In genomic region chr1:39258146-39258924, GRCh38 we compare ENCODE assay signal across 8 cellular contexts. TPM values are rescaled to one million over a fixed set of nuclear protein-coding genes. Genes with fewer than 3 reads are reported as not detected.
DNase-seq lines count a peak whose midpoint lies in the region; ATAC-seq and TF ChIP-seq lines count a peak whose summit lies in the region.

No MANE protein-coding gene starts in this region.

- no peak overlapping the region for H4K5ac ChIP-seq in H9 (ENCODE audit: insufficient read length, low read depth, low read length)

- H3K79me2 ChIP-seq in H9 (ENCODE audit: insufficient read depth, low read length), result no peaks in the 10 kb centered on the region

- no peak overlapping the region for H3K9ac ChIP-seq in H9 (ENCODE audit: extremely low read depth, insufficient read length, low read length)

- H2AK5ac ChIP-seq in H9 (ENCODE audit: insufficient read length, low read length), result no peak overlapping the region

- H2BK15ac ChIP-seq in H9 (ENCODE audit: low read depth, low read length), result no peak overlapping the region

- ATAC-seq in activated CD8-positive, alpha-beta T cell treated with anti-CD3 and anti-CD28 coated beads for 36 hours, result peak; percentile 74
- ATAC-seq in lung (ENCODE audit: insufficient read depth, low FRiP score), result peak; percentile 27
- ATAC-seq in GM18520 (IDR thresholded peaks at IDR 0.05; ENCODE audit: unreplicated experiment), result no peak

- H4K91ac ChIP-seq in H9 (ENCODE audit: insufficient read length, low read depth, low read length), result no peak overlapping the region

- no CpG with 5 or more reads among the region's 7 CpGs for WGBS in H9 (ENCODE audit: extremely low coverage, insufficient read length, low lambda C conversion rate)
- WGBS in lung, 2 donors, result 41 to 53% methylated on average over 7 of the region's 7 CpGs

- no peak overlapping the region for H2BK12ac ChIP-seq in H9 (ENCODE audit: insufficient read length, low read depth, low read length)

- no peak overlapping the region for H2BK120ac ChIP-seq in H9 (ENCODE audit: low read depth, low read length, poor library complexity, severe bottlenecking)

- H3K27ac ChIP-seq in H9 (ENCODE audit: insufficient read length, low read depth, low read length) (no peak overlapping the region), lung (ENCODE audit: low read depth in 1 of 2, low read length in 1 of 2) (peak overlapping the region in 1 of 2 donors; percentile 46)

- H3T11ph ChIP-seq in H9 (ENCODE audit: low read length), result no peak overlapping the region

- H3K79me1 ChIP-seq in H9 (ENCODE audit: insufficient read depth, low read depth, low read length, poor library complexity, severe bottlenecking), result peaks cover 2% of the 10 kb centered on the region

- no peaks in the 10 kb centered on the region for H3K9me3 ChIP-seq in H9 (ENCODE audit: control insufficient read depth, low read depth, low read length)
- H3K9me3 ChIP-seq in lung (ENCODE audit: control insufficient read depth in 2 of 2, insufficient read depth in 1 of 2, low read length in 1 of 2), result no peaks in the 10 kb centered on the region

- intact Hi-C loops in activated CD8-positive, alpha-beta T cell treated with anti-CD3 and anti-CD28 coated beads for 36 hours (cut with micrococcal nuclease), result loop anchor here (1.0 to 5.0 kb wide), 2 partner anchors 65 to 156 kb away; no protein-coding TSS in a partner anchor

- H3K36me3 Mint-ChIP-seq in H9 (ENCODE audit: insufficient read depth in 1 of 3, low read depth in 3 of 3), result peaks cover 4 to 17% (median 4%) of the 10 kb centered on the region in 3 experiments; a peak in 4 of 7 replicates
- H3K36me3 Mint-ChIP-seq in activated CD8-positive, alpha-beta T cell treated with anti-CD3 and anti-CD28 coated beads for 36 hours (ENCODE audit: low read depth), result peaks cover 30% of the 10 kb centered on the region

- H3K27me3 ChIP-seq in H9 (ENCODE audit: insufficient read depth, low read length), result no peaks in the 10 kb centered on the region
- H3K27me3 ChIP-seq in lung (ENCODE audit: control insufficient read depth, insufficient read depth), result no peaks in the 10 kb centered on the region

- H3K4me2 ChIP-seq in H9 (ENCODE audit: insufficient read depth, insufficient read length, low read length), result no peak overlapping the region

- H3K14ac ChIP-seq in H9 (ENCODE audit: insufficient read depth, low read length), result no peak overlapping the region

- no peaks in the 10 kb centered on the region for H3K9me3 Mint-ChIP-seq in H9
- no peaks in the 10 kb centered on the region for H3K9me3 Mint-ChIP-seq in activated CD8-positive, alpha-beta T cell treated with anti-CD3 and anti-CD28 coated beads for 36 hours

- POLR2A ChIA-PET in activated CD8-positive, alpha-beta T cell treated with anti-CD3 and anti-CD28 coated beads for 36 hours (lab: Charles Lee), result interaction anchor here (0.9 to 2.9 kb wide), 4 partner anchors 38 to 160 kb away, joined by 3 to 17 read pairs (median 4); no protein-coding TSS in a partner anchor

- H3K4ac ChIP-seq in H9 (ENCODE audit: low read depth, low read length), result no peak overlapping the region

- CTCF ChIA-PET in activated CD8-positive, alpha-beta T cell treated with anti-CD3 and anti-CD28 coated beads for 36 hours (lab: Charles Lee), result interaction anchor here (0.8 to 14.8 kb wide), 39 partner anchors 8 to 232 kb away, joined by 3 to 371 read pairs (median 6); partner anchors contain the start of genes MACF1 and NDUFS5

- H4K20me1 ChIP-seq in H9 (ENCODE audit: control insufficient read depth, insufficient read depth, insufficient read length), result no peaks in the 10 kb centered on the region

- H3K4me1 Mint-ChIP-seq in H9, result peaks cover 3 to 15% of the 10 kb centered on the region in 2 experiments
- peaks cover 38% of the 10 kb centered on the region for H3K4me1 Mint-ChIP-seq in activated CD8-positive, alpha-beta T cell treated with anti-CD3 and anti-CD28 coated beads for 36 hours (ENCODE audit: low read depth)

- no peak overlapping the region for H2BK5ac ChIP-seq in H9 (ENCODE audit: insufficient read length, low read length)

- no peak overlapping the region for H2BK20ac ChIP-seq in H9 (ENCODE audit: low read depth, low read length, poor library complexity, severe bottlenecking)

- H3K23me2 ChIP-seq in H9 (ENCODE audit: insufficient read length, low read depth, low read length, poor library complexity, severe bottlenecking), result no peaks in the 10 kb centered on the region

- TF ChIP-seq CTCF in AG09319 (IDR thresholded peaks at IDR 0.05; ENCODE audit: low read depth, low read length) (peak; percentile 75), H9 (conservative IDR thresholded peaks at IDR 0.05) (peak; percentile 92), lung (IDR thresholded peaks at IDR 0.05; ENCODE audit: control extremely low read depth, extremely low read depth) (peak; percentile 82)
- peak; percentile 93 for TF ChIP-seq CTCF in activated CD8-positive, alpha-beta T cell treated with anti-CD3 and anti-CD28 coated beads for 36 hours (IDR thresholded peaks at IDR 0.05)

- H3K36me3 ChIP-seq in lung (ENCODE audit: control insufficient read depth in 2 of 2, insufficient read depth in 2 of 2, low read length in 2 of 2), result peaks cover 13 to 14% of the 10 kb centered on the region in 2 donors

- no peak overlapping the region for H3K4me3 Mint-ChIP-seq in H9
- H3K4me3 Mint-ChIP-seq in activated CD8-positive, alpha-beta T cell treated with anti-CD3 and anti-CD28 coated beads for 36 hours, result no peak overlapping the region

- H3K27me3 Mint-ChIP-seq in H9 (ENCODE audit: low read depth), result no peaks in the 10 kb centered on the region
- no peaks in the 10 kb centered on the region for H3K27me3 Mint-ChIP-seq in activated CD8-positive, alpha-beta T cell treated with anti-CD3 and anti-CD28 coated beads for 36 hours

- no peak overlapping the region for H4K8ac ChIP-seq in H9 (replicated peaks; ENCODE audit: insufficient read length, low read depth, low read length)

- DNase-seq in AG09319 (ENCODE audit: extremely low read depth, low read depth) (no peak), H9 (peak; percentile 78), NCI-H748 treated with DMSO at 0.1 percent for 48 hours (lab: John Stamatoyannopoulos, UW) (peak; percentile 100), ecto neural progenitor cell (ENCODE audit: low spot score) (peak; percentile 71), lung (ENCODE audit: low spot score) (peak; percentile 64)
- DNase-seq in activated CD8-positive, alpha-beta T cell treated with anti-CD3 and anti-CD28 coated beads for 36 hours, result peak; percentile 73
- peak; percentile 5 to 24 for DNase-seq in stimulated activated CD8-positive, alpha-beta memory T cell treated with anti-CD3 and anti-CD28 coated beads, Interleukin-15, amount 100 ng/mL, for 4 hours (ENCODE audit: low read depth in 2 of 2)

- no peak overlapping the region for H2AFZ ChIP-seq in H9 (ENCODE audit: low read length)

- no peak overlapping the region for H3K4me3 ChIP-seq in lung

- H3K4me1 ChIP-seq in H9 (ENCODE audit: insufficient read depth, low read length), result no peaks in the 10 kb centered on the region
- peaks cover 4 to 8% of the 10 kb centered on the region in 2 donors for H3K4me1 ChIP-seq in lung (ENCODE audit: control insufficient read depth in 2 of 2, insufficient read depth in 2 of 2, low read length in 2 of 2)

- H3K56ac ChIP-seq in H9 (ENCODE audit: insufficient read length, low read depth, low read length), result no peak overlapping the region

- no peak overlapping the region for H3K23ac ChIP-seq in H9 (ENCODE audit: insufficient read length, low read depth, low read length)

- no peak overlapping the region for H3K18ac ChIP-seq in H9 (ENCODE audit: insufficient read length, low read depth, low read length)

- H3K27ac Mint-ChIP-seq in H9, result peak overlapping the region; percentile 63 to 91 (median 76); a peak in 4 of 7 replicates
- peak overlapping the region; percentile 76 for H3K27ac Mint-ChIP-seq in activated CD8-positive, alpha-beta T cell treated with anti-CD3 and anti-CD28 coated beads for 36 hours

RNA-seq across cellular contexts. Expression of gene MACF1, which starts 53.8 kb away (rescaled TPM):
- 172 and 190 TPM in 2 replicates for total RNA-seq in H9 (2021)
- 100 to 1,000 TPM; 201 to 215 TPM for total RNA-seq in activated CD8-positive, alpha-beta T cell treated with anti-CD3 and anti-CD28 coated beads for 36 hours
- total RNA-seq in lung, result 100 to 1,000 TPM; 357 to 966 TPM
- 100 to 1,000 TPM in 1 of 2 donors, 10 to 100 TPM in 1; 69.1 to 109 TPM for polyA plus RNA-seq in lung
